Comparison of ENCODE assay signal across 14 cellular contexts in the genomic region with DNA sequence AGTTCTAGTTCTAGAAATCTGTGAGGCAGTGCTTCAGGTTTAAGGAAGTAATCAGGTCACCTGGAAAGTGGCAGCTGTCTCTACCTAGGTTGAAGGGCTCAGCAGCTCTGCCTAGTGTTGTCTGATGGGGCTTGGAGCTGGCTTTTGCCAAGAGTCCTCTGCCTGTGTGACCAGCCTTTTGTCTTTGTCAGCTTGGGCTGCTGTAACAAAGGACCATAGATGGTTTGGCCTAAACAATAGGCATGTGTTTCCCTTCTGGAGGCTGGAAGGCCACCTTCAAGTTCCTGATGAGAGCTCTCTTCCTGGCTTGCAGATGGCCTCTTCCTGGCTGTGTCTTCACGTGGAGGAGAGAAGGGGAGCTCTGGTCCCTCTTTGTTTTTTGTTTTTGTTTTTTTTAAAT. TPM values are rescaled to one million over a fixed set of nuclear protein-coding genes. Genes with fewer than 3 reads are reported as not detected.
DNase-seq lines count a peak whose midpoint lies in the region; ATAC-seq, FAIRE-seq and TF ChIP-seq lines count a peak whose summit lies in the region.
"Had no signal": no experiment of that assay in that cellular context is flagged by ENCODE, and none has a peak within 500 bp of the region (broad histone marks: within the 10 kb centered on the region; RNA-seq: fewer than 3 reads in every experiment).

No MANE protein-coding gene starts in this region.

- H3K27me3 ChIP-seq in endothelial cell of umbilical vein (ENCODE audit: control insufficient read depth in 2 of 2, insufficient read depth in 2 of 2, low read length in 2 of 2), result no peaks in the 10 kb centered on the region
- H3K27me3 ChIP-seq: gastrocnemius medialis, tibial artery had no signal

- no TSS peak for BruUV-seq in endothelial cell of umbilical vein (replicated peaks; lab: Mats Ljungman, UMichigan)

- no peak overlapping the region for H3K4me3 ChIP-seq in endothelial cell of umbilical vein (replicated peaks in 1 of 3; ENCODE audit: insufficient read depth in 1 of 3, low read depth in 1 of 3, low read length in 3 of 3)
- H3K4me3 ChIP-seq: gastrocnemius medialis, tibial artery had no signal

- peaks cover 29% of the 10 kb centered on the region for H3K36me3 Mint-ChIP-seq in activated CD4-positive, alpha-beta T cell treated with anti-CD3 and anti-CD28 coated beads for 36 hours (ENCODE audit: low read depth)
- peaks cover 47% of the 10 kb centered on the region for H3K36me3 Mint-ChIP-seq in T-cell

- TF ChIP-seq CTCF in endothelial cell of umbilical vein (IDR thresholded peaks at IDR 0.05; ENCODE audit: extremely low read depth in 1 of 2, insufficient read depth in 1 of 2, low read depth in 1 of 2, low read length in 2 of 2), result no peak

- H3K9me3 Mint-ChIP-seq in activated CD4-positive, alpha-beta T cell treated with anti-CD3 and anti-CD28 coated beads for 36 hours (ENCODE audit: low read depth), result no peaks in the 10 kb centered on the region
- H3K9me3 Mint-ChIP-seq in T-cell, result no peaks in the 10 kb centered on the region

- FAIRE-seq in endothelial cell of umbilical vein (lab: Jason Lieb, UNC), result peak; percentile 71
- FAIRE-seq: A204.1, small intestine had no signal

- no peak for DNase-seq in activated CD4-positive, alpha-beta T cell treated with anti-CD3 and anti-CD28 coated beads for 36 hours
- DNase-seq in activated CD4-positive, alpha-beta T cell treated with anti-CD3 and anti-CD28 coated beads for 48 hours, result no peak
- DNase-seq in T-cell (no peak), endothelial cell of umbilical vein (ENCODE audit: low read depth, low spot score) (peak; percentile 13), putamen (ENCODE audit: low spot score) (peak; percentile 77), iPS-NIHi7 (ENCODE audit: extremely low spot score) (no peak), HT-29 (ENCODE audit: low spot score) (no peak)
- DNase-seq: gastrocnemius medialis, left colon, RPMI8226, small intestine, tibial artery had no signal

- H2AFZ ChIP-seq in endothelial cell of umbilical vein (ENCODE audit: low read depth, low read length), result no peak overlapping the region

- no peak overlapping the region for H3K4me3 Mint-ChIP-seq in activated CD4-positive, alpha-beta T cell treated with anti-CD3 and anti-CD28 coated beads for 36 hours
- H3K4me3 Mint-ChIP-seq in T-cell, result peak overlapping the region in 1 of 3 donors; percentile 66

- peaks cover 0 to 6% of the 10 kb centered on the region in 2 experiments for H3K36me3 ChIP-seq in endothelial cell of umbilical vein (ENCODE audit: control insufficient read depth in 2 of 2, extremely low read depth in 1 of 2, insufficient read depth in 2 of 2, low read length in 2 of 2)

- H3K9ac ChIP-seq in endothelial cell of umbilical vein (replicated peaks; ENCODE audit: extremely low read depth, insufficient read depth, low read length), result no peak overlapping the region

- no peak overlapping the region for H3K4me2 ChIP-seq in endothelial cell of umbilical vein (ENCODE audit: insufficient read depth, low read length)

- H3K79me2 ChIP-seq in endothelial cell of umbilical vein (ENCODE audit: control insufficient read depth, insufficient read depth, low read length), result peaks cover 17% of the 10 kb centered on the region

- H3K9me1 ChIP-seq in endothelial cell of umbilical vein (replicated peaks; ENCODE audit: control insufficient read depth, extremely low read depth, insufficient read depth, low read length), result no peaks in the 10 kb centered on the region

- intact Hi-C loops in activated CD4-positive, alpha-beta T cell treated with anti-CD3 and anti-CD28 coated beads for 36 hours (cut with DNase I, micrococcal nuclease), result loop anchor here in 1 of 2 experiments (2.0 kb wide), 1 partner anchor 19 kb away; no protein-coding TSS in a partner anchor
- intact Hi-C loops in endothelial cell of umbilical vein (cut with micrococcal nuclease), result no loop called here

- H3K9me3 ChIP-seq in endothelial cell of umbilical vein (replicated peaks; ENCODE audit: control insufficient read depth, insufficient read depth, low read length), result no peaks in the 10 kb centered on the region
- H3K9me3 ChIP-seq: gastrocnemius medialis, tibial artery had no signal

- no peaks in the 10 kb centered on the region for H4K20me1 ChIP-seq in endothelial cell of umbilical vein (replicated peaks; ENCODE audit: control insufficient read depth, extremely low read depth, insufficient read depth, low read length)

- CTCF ChIA-PET in activated CD4-positive, alpha-beta T cell treated with anti-CD3 and anti-CD28 coated beads for 36 hours (lab: Charles Lee), result interaction anchor here (0.5 to 2.8 kb wide), 4 partner anchors 15 to 128 kb away, joined by 3 to 16 read pairs (median 4); no protein-coding TSS in a partner anchor
- CTCF ChIA-PET in T-cell (lab: Charles Lee), result interaction anchor here (1.1 kb wide), 3 partner anchors 11 to 58 kb away, joined by 3 to 4 read pairs (median 3); no protein-coding TSS in a partner anchor
- CTCF ChIA-PET in endothelial cell of umbilical vein (lab: Charles Lee), result interaction anchor here (0.9 kb wide), 1 partner anchor 129 kb away, joined by 3 read pairs; no protein-coding TSS in a partner anchor

- POLR2A ChIA-PET in activated CD4-positive, alpha-beta T cell treated with anti-CD3 and anti-CD28 coated beads for 36 hours (lab: Charles Lee), result interaction anchor here (0.7 kb wide), 2 partner anchors 19 to 23 kb away, joined by 3 to 4 read pairs; no protein-coding TSS in a partner anchor
- POLR2A ChIA-PET in T-cell (lab: Charles Lee) (no interaction called here), endothelial cell of umbilical vein (lab: Charles Lee) (no interaction called here)

- TF ChIP-seq POLR2A in endothelial cell of umbilical vein (IDR thresholded peaks at IDR 0.05; ENCODE audit: low read depth, low read length), result no peak

- H3K27ac ChIP-seq in endothelial cell of umbilical vein (ENCODE audit: insufficient read depth, low read depth, low read length), result no peak overlapping the region
- H3K27ac ChIP-seq: gastrocnemius medialis, tibial artery had no signal

- dilution Hi-C loops in endothelial cell of umbilical vein (cut with MboI; ENCODE audit: extremely low pct_ligation_motif_present, low sequenced_read_pairs), result no loop called here

- no peak for ATAC-seq in activated CD4-positive, alpha-beta T cell treated with anti-CD3 and anti-CD28 coated beads for 36 hours
- ATAC-seq in T-cell (replicated peaks in 1 of 4), result no peak
- ATAC-seq in GM18907 (IDR thresholded peaks at IDR 0.05; ENCODE audit: unreplicated experiment), result no peak
- ATAC-seq: gastrocnemius medialis, left colon had no signal

- H3K27ac Mint-ChIP-seq in activated CD4-positive, alpha-beta T cell treated with anti-CD3 and anti-CD28 coated beads for 36 hours, result peak overlapping the region; percentile 75
- H3K27ac Mint-ChIP-seq in T-cell, result peak overlapping the region; percentile 46 to 75

- H3K4me1 ChIP-seq in endothelial cell of umbilical vein (ENCODE audit: control insufficient read depth, extremely low read depth, insufficient read depth, low read length), result no peaks in the 10 kb centered on the region

- no peaks in the 10 kb centered on the region for H3K27me3 Mint-ChIP-seq in activated CD4-positive, alpha-beta T cell treated with anti-CD3 and anti-CD28 coated beads for 36 hours
- H3K27me3 Mint-ChIP-seq in T-cell, result no peaks in the 10 kb centered on the region

- peaks cover 57% of the 10 kb centered on the region for H3K4me1 Mint-ChIP-seq in activated CD4-positive, alpha-beta T cell treated with anti-CD3 and anti-CD28 coated beads for 36 hours
- H3K4me1 Mint-ChIP-seq in T-cell, result peaks cover 65 to 75% (median 66%) of the 10 kb centered on the region in 3 donors

TF ChIP-seq in endothelial cell of umbilical vein, 7 proteins besides CTCF, POLR2A, EP300 and RAD21:
- TF ChIP-seq FOS (IDR thresholded peaks at IDR 0.05; ENCODE audit: borderline replicate concordance, insufficient read depth, low read length), result no peak
- no peak for TF ChIP-seq GATA2 (IDR thresholded peaks at IDR 0.05; ENCODE audit: insufficient read depth, insufficient read length, low read depth, low read length)
- no peak for TF ChIP-seq JUN (IDR thresholded peaks at IDR 0.05; ENCODE audit: borderline replicate concordance, insufficient read depth, insufficient read length, low read depth)
- TF ChIP-seq, protein P1, sequence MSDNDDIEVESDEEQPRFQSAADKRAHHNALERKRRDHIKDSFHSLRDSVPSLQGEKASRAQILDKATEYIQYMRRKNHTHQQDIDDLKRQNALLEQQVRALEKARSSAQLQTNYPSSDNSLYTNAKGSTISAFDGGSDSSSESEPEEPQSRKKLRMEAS (IDR thresholded peaks at IDR 0.05; ENCODE audit: insufficient read depth, insufficient read length), result no peak

RNA-seq across cellular contexts. Expression of a gene that starts 13.3 kb away (rescaled TPM):
- 10 to 100 TPM; 59.2 to 75.5 TPM for total RNA-seq in activated CD4-positive, alpha-beta T cell treated with anti-CD3 and anti-CD28 coated beads for 36 hours
- total RNA-seq in T-cell (10 to 100 TPM; 35.1 to 53.6 (median 37.3) TPM), endothelial cell of umbilical vein (42.3 and 47.4 TPM in 2 replicates)
- polyA plus RNA-seq in endothelial cell of umbilical vein, result 31.6 and 45.6 TPM in 2 replicates
- polyA plus RNA-seq in endothelial cell of umbilical vein (2011; cell fraction: cytosol; rRNA removed), result 52.3 and 57.1 TPM in 2 replicates
- 21.3 and 25.7 TPM in 2 replicates for polyA plus RNA-seq in endothelial cell of umbilical vein (2011; cell fraction: nucleus; rRNA removed)
- 57.7 and 58.4 TPM in 2 replicates for polyA plus RNA-seq in endothelial cell of umbilical vein (2012)
- 12.1 and 18.9 TPM in 2 replicates for polyA minus RNA-seq in endothelial cell of umbilical vein
- 13.7 TPM for polyA minus RNA-seq in endothelial cell of umbilical vein (2011; cell fraction: cytosol; rRNA and poly(A)+ RNA removed)
- polyA minus RNA-seq in endothelial cell of umbilical vein (2011; cell fraction: nucleus; rRNA and poly(A)+ RNA removed), result 13.8 and 13.9 TPM in 2 replicates
- 35.7 and 40.1 TPM in 2 replicates for total RNA-seq in HT-29 (2014; rRNA removed; shearing (Covaris generic))

Comparison
In these comparisons a context has a peak if more than half of its experiments do, and no peak if none do; other contexts are left out.
1. DNase-seq: peak in endothelial cell of umbilical vein (single experiment) and putamen (single experiment); none in activated CD4-positive, alpha-beta T cell treated with anti-CD3 and anti-CD28 coated beads for 36 hours (single experiment), activated CD4-positive, alpha-beta T cell treated with anti-CD3 and anti-CD28 coated beads for 48 hours (single experiment), T-cell (0 of 34), iPS-NIHi7 (single experiment) and HT-29 (single experiment).